ENCODE assay signal across 8 cellular contexts in the genomic region with DNA sequence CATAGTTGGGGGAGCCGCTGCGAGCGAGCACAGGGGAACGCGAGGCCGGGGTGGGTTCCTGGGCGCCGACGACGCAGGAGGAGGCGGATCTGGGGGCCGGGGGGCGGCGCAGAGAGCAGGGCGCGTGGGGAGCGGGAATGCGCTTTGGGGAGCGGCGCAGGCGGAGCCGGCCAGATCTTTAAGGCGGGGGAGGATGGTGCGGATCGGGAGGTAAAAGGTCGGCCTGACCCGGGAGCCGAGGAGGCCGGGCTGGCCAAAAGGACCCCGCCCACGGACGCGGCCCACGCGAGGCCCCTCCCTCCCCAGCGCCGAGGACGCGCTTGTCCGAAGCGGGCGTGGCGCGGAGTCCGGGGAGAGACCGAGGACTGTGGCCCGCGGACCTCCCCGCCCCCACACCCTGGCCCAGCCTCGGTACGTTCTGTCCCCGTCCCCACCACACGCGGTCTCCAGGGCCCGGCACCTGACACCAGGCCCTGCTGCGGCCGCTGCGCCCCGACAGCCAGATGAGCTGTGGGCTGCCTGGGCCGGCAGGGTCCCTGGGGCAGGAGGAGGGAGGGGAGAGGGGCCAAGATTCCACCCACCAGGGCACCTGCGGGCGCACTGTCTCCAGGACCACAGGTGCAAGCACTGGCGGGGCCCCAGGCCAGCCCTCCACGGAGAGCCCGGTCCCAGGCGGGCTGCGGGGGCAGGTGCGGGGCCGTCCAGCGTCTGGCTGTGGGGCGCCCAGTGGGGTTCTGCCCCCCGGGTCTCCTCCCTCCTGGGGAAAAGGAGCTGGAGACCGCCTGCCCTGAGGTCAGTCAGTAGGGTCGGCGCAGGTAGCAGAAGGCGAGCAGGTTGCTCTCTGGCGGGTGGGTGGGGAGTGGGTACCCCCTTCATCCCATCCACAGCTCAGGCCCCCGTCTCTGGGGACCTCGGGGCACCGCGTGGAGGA. TPM values are rescaled to one million over a fixed set of nuclear protein-coding genes. Genes with fewer than 3 reads are reported as not detected.
DNase-seq lines count a peak whose midpoint lies in the region; ATAC-seq, FAIRE-seq and TF ChIP-seq lines count a peak whose summit lies in the region.

No MANE protein-coding gene starts in this region.

- TF ChIP-seq POLR2A in A549 (IDR thresholded peaks at IDR 0.05; ENCODE audit: low read length): 0 out of 2 replicates have a peak, but pooled peaks have one; percentile 25

- no peaks in the 10 kb centered on the region for H3K27me3 Mint-ChIP-seq in T-helper 17 cell

- TF ChIP-seq RAD21 in A549 (conservative IDR thresholded peaks at IDR 0.05 in 1 of 2, IDR thresholded peaks at IDR 0.05 in 1 of 2): no peak

- peak overlapping the region; percentile 52 for H3K4me3 ChIP-seq in A549
- H3K4me3 ChIP-seq in choroid plexus epithelial cell (ENCODE audit: low read depth, low read length): peak overlapping the region; percentile 51

- POLR2A ChIA-PET in A549 (lab: Yijun Ruan, JAX): interaction anchor here (0.5 to 2.1 kb wide), 3 partner anchors 10 to 59 kb away, joined by 3 to 13 read pairs (median 3); partner anchors contain the start of gene PIM3

- FAIRE-seq in A549 (lab: Jason Lieb, UNC): no peak

- peaks cover 34% of the 10 kb centered on the region for H3K4me1 ChIP-seq in A549

- DNase-seq in A549 (ENCODE audit: low read depth in 1 of 2, low spot score in 1 of 2): peak; percentile 33 to 84
- DNase-seq in T-helper 17 cell: peak in 1 of 3 donors; percentile 40
- DNase-seq in choroid plexus epithelial cell (ENCODE audit: low read depth): peak; percentile 34
- DNase-seq in left lobe of liver (ENCODE audit: low spot score): peak; percentile 97
- peak; percentile 74 for DNase-seq in stimulated activated CD4-positive, alpha-beta T cell treated with anti-CD3 and anti-CD28 coated beads, Interleukin-4, amount 100 ng/mL, for 24 hours
- DNase-seq in NCI-H510A (lab: John Stamatoyannopoulos, UW): no peak

- peak overlapping the region; percentile 92 to 96 for H3K27ac ChIP-seq in A549

- no peak for TF ChIP-seq EP300 in A549 (IDR thresholded peaks at IDR 0.05)

- H3K9me3 ChIP-seq in A549 (no peaks in the 10 kb centered on the region), T-helper 17 cell (ENCODE audit: control insufficient read depth, low read length, poor library complexity, severe bottlenecking) (no peaks in the 10 kb centered on the region)

- peak overlapping the region; percentile 89 for H3K4me3 Mint-ChIP-seq in T-helper 17 cell

- peak overlapping the region; percentile 93 for H3K27ac Mint-ChIP-seq in T-helper 17 cell

- WGBS in A549 (ENCODE audit: missing lambda C conversion rate): 20% methylated on average over 3 of the region's 81 CpGs

- H3K4me2 ChIP-seq in A549: peak overlapping the region; percentile 89

- TF ChIP-seq CTCF in A549 (IDR thresholded peaks at IDR 0.05) (no peak), choroid plexus epithelial cell (conservative IDR thresholded peaks at IDR 0.05; ENCODE audit: low read depth, low read length) (no peak)

- H3K4me1 Mint-ChIP-seq in T-helper 17 cell: peaks cover 27% of the 10 kb centered on the region

- CTCF ChIA-PET in A549 (lab: Yijun Ruan, JAX): interaction anchor here (0.8 to 1.1 kb wide), 2 partner anchors 9 to 38 kb away, joined by 3 to 4 read pairs; no protein-coding TSS in a partner anchor

- H3K36me3 Mint-ChIP-seq in T-helper 17 cell (ENCODE audit: low read depth): no peaks in the 10 kb centered on the region

- peak; percentile 35 to 70 for ATAC-seq in A549
- peak; percentile 5 for ATAC-seq in GM18870 (IDR thresholded peaks at IDR 0.05; ENCODE audit: unreplicated experiment)
- ATAC-seq in HG03135 (IDR thresholded peaks at IDR 0.05; ENCODE audit: unreplicated experiment): peak; percentile 23
- peak; percentile 32 for ATAC-seq in T-helper 17 cell
- ATAC-seq in left lobe of liver: peak; percentile 68

TF ChIP-seq in A549, 52 proteins besides CTCF, POLR2A, EP300 and RAD21:
- TF ChIP-seq SREBF2 (IDR thresholded peaks at IDR 0.05) (no peak), RNF2 (IDR thresholded peaks at IDR 0.05; ENCODE audit: borderline replicate concordance, low read depth) (0 out of 2 replicates have a peak, but pooled peaks have one; percentile 16), JUN (IDR thresholded peaks at IDR 0.05) (peak; percentile 18 to 36; a peak in 1 of 5 replicates), PHF8 (IDR thresholded peaks at IDR 0.05; ENCODE audit: borderline replicate concordance, low read depth) (0 out of 2 replicates have a peak, but pooled peaks have one; percentile 7)
- TF ChIP-seq, protein P1, sequence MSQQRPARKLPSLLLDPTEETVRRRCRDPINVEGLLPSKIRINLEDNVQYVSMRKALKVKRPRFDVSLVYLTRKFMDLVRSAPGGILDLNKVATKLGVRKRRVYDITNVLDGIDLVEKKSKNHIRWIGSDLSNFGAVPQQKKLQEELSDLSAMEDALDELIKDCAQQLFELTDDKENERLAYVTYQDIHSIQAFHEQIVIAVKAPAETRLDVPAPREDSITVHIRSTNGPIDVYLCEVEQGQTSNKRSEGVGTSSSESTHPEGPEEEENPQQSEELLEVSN (IDR thresholded peaks at IDR 0.05; ENCODE audit: borderline replicate concordance, low read depth): 0 out of 2 replicates have a peak, but pooled peaks have one; percentile 0
- TF ChIP-seq, protein P2, sequence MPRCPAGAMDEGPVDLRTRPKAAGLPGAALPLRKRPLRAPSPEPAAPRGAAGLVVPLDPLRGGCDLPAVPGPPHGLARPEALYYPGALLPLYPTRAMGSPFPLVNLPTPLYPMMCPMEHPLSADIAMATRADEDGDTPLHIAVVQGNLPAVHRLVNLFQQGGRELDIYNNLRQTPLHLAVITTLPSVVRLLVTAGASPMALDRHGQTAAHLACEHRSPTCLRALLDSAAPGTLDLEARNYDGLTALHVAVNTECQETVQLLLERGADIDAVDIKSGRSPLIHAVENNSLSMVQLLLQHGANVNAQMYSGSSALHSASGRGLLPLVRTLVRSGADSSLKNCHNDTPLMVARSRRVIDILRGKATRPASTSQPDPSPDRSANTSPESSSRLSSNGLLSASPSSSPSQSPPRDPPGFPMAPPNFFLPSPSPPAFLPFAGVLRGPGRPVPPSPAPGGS (IDR thresholded peaks at IDR 0.05): 0 out of 3 replicates have a peak, but pooled peaks have one; percentile 41

RNA-seq across cellular contexts. Expression of gene PIM3, which starts 10.9 kb away (rescaled TPM):
- polyA plus RNA-seq in A549 (2011; rRNA removed): 3.8 and 4.4 TPM in 2 replicates
- polyA plus RNA-seq in A549 (2012; cell fraction: cytosol; rRNA removed): 17.0 and 25.0 TPM in 2 replicates
- 45.2 and 46.5 TPM in 2 replicates for polyA plus RNA-seq in A549 (2012; cell fraction: nucleus; rRNA removed)
- 10.3 to 11.3 TPM (median 11.2 TPM) in 3 replicates for polyA plus RNA-seq in A549 (2017; fragmentation: RNase III; extraction: RNeasy Plus Mini Kit Qiagen cat#74134 plus additional on column Dnase treatment)
- 1.6 and 3.0 TPM in 2 replicates for polyA minus RNA-seq in A549 (2011; rRNA and poly(A)+ RNA removed)
- total RNA-seq in T-helper 17 cell: 100 to 1,000 TPM; 227 to 241 TPM
- total RNA-seq in left lobe of liver: 36.8 TPM

RNA-seq across cellular contexts. Expression of gene IL17REL, which starts 41.1 kb away (rescaled TPM):
- polyA plus RNA-seq in A549 (2011; rRNA removed) (0.03 TPM in 1 of 2 replicates, not detected in the other), A549 (2017; fragmentation: RNase III; extraction: RNeasy Plus Mini Kit Qiagen cat#74134 plus additional on column Dnase treatment) (0.06 to 0.08 TPM (median 0.07 TPM) in 3 replicates)
- 0.01 TPM in 1 of 2 replicates, not detected in the other for polyA plus RNA-seq in A549 (2012; cell fraction: cytosol; rRNA removed)
- polyA plus RNA-seq in A549 (2012; cell fraction: nucleus; rRNA removed): 0.11 and 0.12 TPM in 2 replicates
- polyA minus RNA-seq in A549 (2011; rRNA and poly(A)+ RNA removed): not detected in 2 replicates
- total RNA-seq in T-helper 17 cell (not detected), left lobe of liver (not detected)

RNA-seq across cellular contexts. Expression of gene CRELD2, which starts 53.1 kb away (rescaled TPM):
- polyA plus RNA-seq in A549 (2011; rRNA removed) (14.4 and 15.1 TPM in 2 replicates), A549 (2017; fragmentation: RNase III; extraction: RNeasy Plus Mini Kit Qiagen cat#74134 plus additional on column Dnase treatment) (18.7 to 20.6 TPM (median 18.7 TPM) in 3 replicates)
- polyA plus RNA-seq in A549 (2012; cell fraction: cytosol; rRNA removed): 44.0 and 51.4 TPM in 2 replicates
- 63.9 and 67.7 TPM in 2 replicates for polyA plus RNA-seq in A549 (2012; cell fraction: nucleus; rRNA removed)
- polyA minus RNA-seq in A549 (2011; rRNA and poly(A)+ RNA removed): 3.6 TPM in 2 replicates
- total RNA-seq in T-helper 17 cell (10 to 100 TPM; 28.1 to 36.7 TPM), left lobe of liver (65.1 TPM)

RNA-seq across cellular contexts. Expression of gene ALG12, which starts 53.3 kb away (rescaled TPM):
- polyA plus RNA-seq in A549 (2011; rRNA removed) (4.4 and 5.2 TPM in 2 replicates), A549 (2017; fragmentation: RNase III; extraction: RNeasy Plus Mini Kit Qiagen cat#74134 plus additional on column Dnase treatment) (6.3 to 9.0 TPM (median 7.7 TPM) in 3 replicates)
- 8.9 and 13.6 TPM in 2 replicates for polyA plus RNA-seq in A549 (2012; cell fraction: cytosol; rRNA removed)
- 16.7 and 19.5 TPM in 2 replicates for polyA plus RNA-seq in A549 (2012; cell fraction: nucleus; rRNA removed)
- 5.8 and 8.2 TPM in 2 replicates for polyA minus RNA-seq in A549 (2011; rRNA and poly(A)+ RNA removed)
- total RNA-seq in T-helper 17 cell (10 to 100 TPM; 13.7 to 15.4 TPM), left lobe of liver (19.1 TPM)

Comparison
In these comparisons a context has a peak if more than half of its experiments do, and no peak if none do; other contexts are left out.
1. ATAC-seq: peak in every context shown above with its lines; median percentile 68 in left lobe of liver; 52 in A549; 32 in T-helper 17 cell; 23 in HG03135; 5 in GM18870.